9 cellular contexts compared by ENCODE assay signal in genomic region chr13:73223372-73223781, GRCh38.
DNase-seq lines count a peak whose midpoint lies in the region; ATAC-seq and TF ChIP-seq lines count a peak whose summit lies in the region.
"Had no signal": no experiment of that assay in that cellular context is flagged by ENCODE, and none has a peak within 500 bp of the region (broad histone marks: within the 10 kb centered on the region; RNA-seq: fewer than 3 reads in every experiment).

No MANE protein-coding gene starts in this region.

- peak; percentile 47 for DNase-seq in activated CD4-positive, alpha-beta T cell treated with anti-CD3 and anti-CD28 coated beads for 48 hours
- no peak for DNase-seq in activated CD4-positive, alpha-beta T cell treated with anti-CD3 and anti-CD28 coated beads for 4 hours
- DNase-seq in hepatocyte (ENCODE audit: low spot score): no peak
- DNase-seq in left ventricle myocardium superior: no peak
- no peak for DNase-seq in NCI-H1048 (lab: John Stamatoyannopoulos, UW)
- no peak for DNase-seq in GM23248

- no peak overlapping the region for H3K4me2 ChIP-seq in hepatocyte
- H3K4me2 ChIP-seq in GM23248 (ENCODE audit: unreplicated experiment): no peak overlapping the region

- no peaks in the 10 kb centered on the region for H3K9me3 ChIP-seq in hepatocyte (ENCODE audit: low read depth)
- no peaks in the 10 kb centered on the region for H3K9me3 ChIP-seq in GM23248 (ENCODE audit: low read depth)

- H3K36me3 ChIP-seq in hepatocyte (replicated peaks; ENCODE audit: insufficient read depth, low read depth) (no peaks in the 10 kb centered on the region), GM23248 (ENCODE audit: low read depth) (no peaks in the 10 kb centered on the region)
- H3K36me3 ChIP-seq: vagina had no signal

- H3F3A ChIP-seq in GM23248 (ENCODE audit: insufficient read depth): 0 out of 2 replicates have a peak, but pooled peaks cover 9% of the 10 kb centered on the region

- no peaks in the 10 kb centered on the region for H4K20me1 ChIP-seq in hepatocyte (ENCODE audit: insufficient read depth, poor library complexity, severe bottlenecking)
- no peaks in the 10 kb centered on the region for H4K20me1 ChIP-seq in GM23248 (ENCODE audit: insufficient read depth)

- H3K4me1 ChIP-seq in hepatocyte (ENCODE audit: insufficient read depth) (peaks cover 14% of the 10 kb centered on the region), GM23248 (ENCODE audit: insufficient read depth) (peaks cover 8% of the 10 kb centered on the region)
- H3K4me1 ChIP-seq: vagina had no signal

- no peaks in the 10 kb centered on the region for H3K9me2 ChIP-seq in hepatocyte (replicated peaks; ENCODE audit: insufficient read depth)
- H3K9me2 ChIP-seq in GM23248 (ENCODE audit: insufficient read depth): no peaks in the 10 kb centered on the region

- H3K79me2 ChIP-seq in hepatocyte: no peaks in the 10 kb centered on the region
- H3K79me2 ChIP-seq in GM23248 (ENCODE audit: insufficient read depth): no peaks in the 10 kb centered on the region

- no peak for TF ChIP-seq CTCF in hepatocyte (IDR thresholded peaks at IDR 0.05; ENCODE audit: poor library complexity)

- peak; percentile 80 for ATAC-seq in GM21737 (IDR thresholded peaks at IDR 0.05; ENCODE audit: unreplicated experiment)
- peak; percentile 90 for ATAC-seq in HG03520 (IDR thresholded peaks at IDR 0.05; ENCODE audit: unreplicated experiment)
- no peak for ATAC-seq in left ventricle myocardium superior

- H3K27me3 ChIP-seq in hepatocyte (no peaks in the 10 kb centered on the region), GM23248 (replicated peaks; ENCODE audit: insufficient read depth) (no peaks in the 10 kb centered on the region)
- H3K27me3 ChIP-seq: vagina had no signal

- in situ Hi-C loops in GM23248 (cut with MboI): no loop called here

- intact Hi-C loops in left ventricle myocardium superior (cut with micrococcal nuclease): no loop called here

- H2AFZ ChIP-seq in hepatocyte: no peak overlapping the region
- H2AFZ ChIP-seq in GM23248: no peak overlapping the region

- H3K9ac ChIP-seq in GM23248: no peak overlapping the region

- WGBS in hepatocyte (ENCODE audit: low lambda C conversion rate, missing lambda C conversion rate): 78% methylated on average over 5 of the region's 5 CpGs
- 66 to 73% methylated on average over 5 of the region's 5 CpGs for whole genome bisulfite sequencing in GM23248 (ENCODE audit: low coverage in 1 of 2, low lambda C conversion rate in 2 of 2, missing lambda C conversion rate in 2 of 2), 2 experiments

- H3K4me3 ChIP-seq in hepatocyte (no peak overlapping the region), GM23248 (no peak overlapping the region)
- H3K4me3 ChIP-seq: vagina had no signal

- H3K27ac ChIP-seq in hepatocyte (peak overlapping the region; percentile 55), GM23248 (no peak overlapping the region)
- H3K27ac ChIP-seq: vagina had no signal
